In the genomic region with DNA sequence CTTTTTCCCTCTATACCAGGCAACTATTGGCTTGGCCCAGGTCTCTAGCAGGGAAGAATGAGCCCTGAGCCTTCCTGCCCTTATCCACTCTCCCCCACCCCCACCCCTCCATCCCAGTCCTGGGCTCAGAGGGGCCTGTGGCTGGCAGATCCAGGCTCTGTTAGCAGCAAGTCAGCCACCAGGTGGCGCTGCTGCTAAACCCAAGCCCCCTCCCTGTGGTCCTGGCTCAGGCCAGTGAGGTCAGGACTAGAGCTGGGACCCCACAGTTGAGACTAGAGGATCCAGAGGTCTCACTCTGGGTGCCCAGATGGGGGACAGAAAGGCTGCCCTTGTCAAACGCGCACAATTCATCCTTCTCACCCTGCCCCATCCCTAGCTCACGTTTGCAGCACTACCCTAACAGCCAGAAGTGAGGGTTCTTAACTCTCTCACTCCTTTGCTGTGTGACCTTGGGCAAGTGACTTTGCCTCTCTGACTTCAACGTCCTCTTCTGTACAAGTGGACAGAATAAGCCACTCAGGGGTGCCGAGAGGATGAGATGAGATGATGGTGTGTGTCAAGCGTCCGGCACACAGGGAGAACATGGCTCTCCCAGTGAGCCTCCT, we compare ENCODE assay signal across 8 cellular contexts. TPM values are rescaled to one million over a fixed set of nuclear protein-coding genes. Genes with fewer than 3 reads are reported as not detected.
DNase-seq lines count a peak whose midpoint lies in the region; ATAC-seq and TF ChIP-seq lines count a peak whose summit lies in the region.

No MANE protein-coding gene starts in this region.

- H3K9me3 ChIP-seq in SU-DHL-6 (ENCODE audit: insufficient read depth, low read length), result no peaks in the 10 kb centered on the region
- peaks cover 0 to 8% (median 5%) of the 10 kb centered on the region in 8 donors for H3K9me3 ChIP-seq in spleen

- no peak overlapping the region for H3K27ac ChIP-seq in SU-DHL-6 (ENCODE audit: low read depth, low read length)
- no peak overlapping the region for H3K27ac ChIP-seq in spleen

- TF ChIP-seq CTCF in SU-DHL-6 (IDR thresholded peaks at IDR 0.05; ENCODE audit: insufficient read depth, low read length, poor library complexity, severe bottlenecking), result peak; percentile 82
- peak; percentile 91 for TF ChIP-seq CTCF in astrocyte of the spinal cord (IDR thresholded peaks at IDR 0.05; ENCODE audit: low read depth, low read length)
- peak in 10 of 11 experiments; percentile 28 to 86 (median 72) for TF ChIP-seq CTCF in spleen (IDR thresholded peaks at IDR 0.05 in 8 of 11, conservative IDR thresholded peaks at IDR 0.05 in 3 of 11)

- H3K4me3 ChIP-seq in SU-DHL-6 (ENCODE audit: insufficient read depth, low read length, poor library complexity, severe bottlenecking) (no peak overlapping the region), astrocyte of the spinal cord (ENCODE audit: low read depth, low read length) (no peak overlapping the region), spleen (no peak overlapping the region)

- in situ Hi-C loops in astrocyte of the spinal cord (cut with HindIII; ENCODE audit: low sequenced_read_pairs), result no loop called here

- ATAC-seq in HG02759 (IDR thresholded peaks at IDR 0.05; ENCODE audit: unreplicated experiment), result peak; percentile 54
- no peak for ATAC-seq in GM21717 (IDR thresholded peaks at IDR 0.05; ENCODE audit: unreplicated experiment)
- no peak for ATAC-seq in GM18519 (IDR thresholded peaks at IDR 0.05; ENCODE audit: low FRiP score, unreplicated experiment)

- H3K9ac ChIP-seq in SU-DHL-6 (ENCODE audit: low read length), result no peak overlapping the region

- no peak for TF ChIP-seq POLR2A in spleen (IDR thresholded peaks at IDR 0.05)

- 41 to 54% (median 47%) methylated on average over 7 to 8 of the region's 8 CpGs for WGBS in spleen, 5 donors

- H3K36me3 ChIP-seq in SU-DHL-6 (ENCODE audit: low read length) (no peaks in the 10 kb centered on the region), spleen (no peaks in the 10 kb centered on the region)

- intact Hi-C loops in spleen (cut with DNase I; ENCODE audit: low total_unique reads), result loop anchor here (5.0 to 10.0 kb wide), 2 partner anchors 112 to 191 kb away; no protein-coding TSS in a partner anchor

- no peaks in the 10 kb centered on the region for H4K20me1 ChIP-seq in SU-DHL-6 (ENCODE audit: low read depth, low read length)

- DNase-seq in ELR (ENCODE audit: low read depth) (peak; percentile 57), astrocyte of the spinal cord (ENCODE audit: low read depth, low spot score) (peak; percentile 22), hypothalamus (lab: John Stamatoyannopoulos, UW) (peak in 45 of 51 donors; percentile 23 to 88 (median 54)), spleen (peak; percentile 88)

- no peak overlapping the region for H3K4me2 ChIP-seq in SU-DHL-6 (ENCODE audit: low read depth, low read length, poor library complexity, severe bottlenecking)

- H3F3A ChIP-seq in SU-DHL-6 (ENCODE audit: insufficient read depth), result no peaks in the 10 kb centered on the region

- H3K27me3 ChIP-seq in SU-DHL-6 (ENCODE audit: low read length), result no peaks in the 10 kb centered on the region
- H3K27me3 ChIP-seq in spleen (replicated peaks in 1 of 7), result peaks cover 0 to 55% (median 0%) of the 10 kb centered on the region in 7 donors

- no peaks in the 10 kb centered on the region for H3K4me1 ChIP-seq in spleen

- H2AFZ ChIP-seq in SU-DHL-6 (ENCODE audit: low read depth, low read length, severe bottlenecking), result no peak overlapping the region

- no peaks in the 10 kb centered on the region for H3K79me2 ChIP-seq in SU-DHL-6 (ENCODE audit: insufficient read depth, low read length)

- H3K9me2 ChIP-seq in SU-DHL-6 (replicated peaks; ENCODE audit: insufficient read depth, low read length), result no peaks in the 10 kb centered on the region

RNA-seq across cellular contexts. Expression of gene SLC6A1, which starts 46.8 kb away (rescaled TPM):
- 1 to 10 TPM in 5 of 7 donors, under 1 TPM in 2; 0.20 to 3.0 (median 1.2) TPM for total RNA-seq in spleen
- under 1 TPM; 0.11 to 0.45 (median 0.13) TPM for polyA plus RNA-seq in spleen

Comparison
In these comparisons a context has a peak if more than half of its experiments do, and no peak if none do; other contexts are left out.
1. DNase-seq: peak in every context shown above with its lines; median percentile 88 in spleen; 57 in ELR; 54 in hypothalamus; 22 in astrocyte of the spinal cord.